In genomic region chrX:145630081-145630480, GRCh38 we compare ENCODE assay signal across 24 cellular contexts.
"Had no signal": no experiment of that assay in that cellular context is flagged by ENCODE, and none has a peak within 500 bp of the region (broad histone marks: within the 10 kb centered on the region; RNA-seq: fewer than 3 reads in every experiment).

No MANE protein-coding gene starts in this region.

- H3K27me3 ChIP-seq: neural progenitor cell, ovary, right lobe of liver, sigmoid colon, suprapubic skin, testis, tibial artery, transverse colon, upper lobe of right lung, uterus had no signal

- H3K9me3 ChIP-seq: ovary, psoas muscle, right lobe of liver, sigmoid colon, suprapubic skin, testis, tibial artery, transverse colon, upper lobe of right lung, uterus had no signal

- H3K4me3 ChIP-seq: neural progenitor cell, ovary, psoas muscle, right lobe of liver, sigmoid colon, suprapubic skin, testis, tibial artery, transverse colon, upper lobe of right lung, uterus had no signal

- H3K27ac ChIP-seq: neural progenitor cell, ovary, parathyroid adenoma, psoas muscle, right lobe of liver, sigmoid colon, suprapubic skin, testis, tibial artery, transverse colon, upper lobe of right lung, uterus had no signal

- FAIRE-seq: small intestine had no signal

- DNase-seq: natural killer cell; occipital lobe; ovary; psoas muscle; sigmoid colon; small intestine; stimulated activated CD4-positive, alpha-beta T cell treated with anti-CD3 and anti-CD28 coated beads, Interleukin-12 subunit alpha, Interleukin-12 subunit beta, amount 100 ng/mL, for 4 hours; stimulated activated CD4-positive, alpha-beta T cell treated with anti-CD3 and anti-CD28 coated beads, Interleukin-1b, Interleukin-23, amount 100 ng/mL, for 48 hours; stimulated activated CD4-positive, alpha-beta T cell treated with anti-CD3 and anti-CD28 coated beads, Interleukin-4, amount 100 ng/mL, for 1 hour; stimulated activated CD4-positive, alpha-beta T cell treated with anti-CD3 and anti-CD28 coated beads, Interleukin-4, amount 100 ng/mL, for 4 hours; stimulated activated CD8-positive, alpha-beta memory T cell treated with anti-CD3 and anti-CD28 coated beads, Interleukin-4, amount 100 ng/mL, for 48 hours; stimulated activated naive CD4-positive, alpha-beta T cell; stimulated activated naive CD8-positive, alpha-beta T cell treated with anti-CD3 and anti-CD28 coated beads, Interleukin-15, amount 100 ng/mL, for 72 hours; stimulated activated naive CD8-positive, alpha-beta T cell treated with anti-CD3 and anti-CD28 coated beads, Interleukin-15, Interleukin-2, amounts not matched to agents 100 U/mL and 50 U/mL, for 24 hours; substantia nigra; testis; tibial artery; transverse colon; upper lobe of right lung; uterus had no signal

- H3K36me3 ChIP-seq: neural progenitor cell, ovary, right lobe of liver, sigmoid colon, suprapubic skin, tibial artery, transverse colon, upper lobe of right lung, uterus had no signal

- H3K4me1 ChIP-seq: neural progenitor cell, parathyroid adenoma, psoas muscle, right lobe of liver, sigmoid colon, suprapubic skin, testis, tibial artery, transverse colon, upper lobe of right lung, uterus had no signal
